Comparison of ENCODE assay signal across 28 cellular contexts in genomic region chr2:43840961-43841360, GRCh38. TPM values are rescaled to one million over a fixed set of nuclear protein-coding genes. Genes with fewer than 3 reads are reported as not detected.
DNase-seq lines count a peak whose midpoint lies in the region; ATAC-seq and TF ChIP-seq lines count a peak whose summit lies in the region.
"Had no signal": no experiment of that assay in that cellular context is flagged by ENCODE, and none has a peak within 500 bp of the region (broad histone marks: within the 10 kb centered on the region; RNA-seq: fewer than 3 reads in every experiment).

No MANE protein-coding gene starts in this region.

- no peak for TF ChIP-seq RAD21 in liver (IDR thresholded peaks at IDR 0.05)

- H3K9me3 ChIP-seq in mammary epithelial cell (replicated peaks; ENCODE audit: insufficient read depth, low read length) (no peaks in the 10 kb centered on the region), liver (ENCODE audit: control insufficient read depth in 4 of 4, low read length in 3 of 4) (no peaks in the 10 kb centered on the region)
- H3K9me3 ChIP-seq: left ventricle myocardium inferior, psoas muscle, transverse colon had no signal

- no peaks in the 10 kb centered on the region for H3K79me2 ChIP-seq in mammary epithelial cell (ENCODE audit: insufficient read depth, low read length)

- H3K9me3 Mint-ChIP-seq in activated CD4-positive, alpha-beta T cell treated with anti-CD3 and anti-CD28 coated beads, Interleukin-2, amount 10 ng/mL, durations not matched to agents 24 days and 14 days: no peaks in the 10 kb centered on the region
- H3K9me3 Mint-ChIP-seq in activated CD8-positive, alpha-beta T cell treated with anti-CD3 and anti-CD28 coated beads, Interleukin-2, amount 10 ng/mL, durations not matched to agents 7 days and 5 days (ENCODE audit: insufficient read depth): no peaks in the 10 kb centered on the region
- H3K9me3 Mint-ChIP-seq: activated naive CD4-positive, alpha-beta T cell treated with anti-CD3 and anti-CD28 coated beads, Interleukin-2, amount 50 U/mL, for 72 hours; CD14-positive monocyte; IgD-negative memory B cell; naive thymus-derived CD4-positive, alpha-beta T cell had no signal

- H3K4me3 ChIP-seq in mammary epithelial cell (replicated peaks in 1 of 3; ENCODE audit: insufficient read depth in 1 of 3, low read depth in 2 of 3, low read length in 3 of 3): no peak overlapping the region
- peak overlapping the region; percentile 30 to 77 (median 58) for H3K4me3 ChIP-seq in liver (ENCODE audit: low read depth in 1 of 3, low read length in 3 of 3)
- H3K4me3 ChIP-seq: left ventricle myocardium inferior, psoas muscle, transverse colon had no signal

- POLR2A ChIA-PET in activated CD8-positive, alpha-beta T cell treated with anti-CD3 and anti-CD28 coated beads, Interleukin-2, amount 10 ng/mL, durations not matched to agents 7 days and 5 days (lab: Charles Lee): no interaction called here

- H3K9ac ChIP-seq in mammary epithelial cell (ENCODE audit: insufficient read depth, low read length) (no peak overlapping the region), liver (ENCODE audit: low read depth in 1 of 2, low read length in 2 of 2) (peak overlapping the region; percentile 76 to 99)

- H3K4me1 ChIP-seq in mammary epithelial cell (ENCODE audit: insufficient read depth, low read length): no peaks in the 10 kb centered on the region
- H3K4me1 ChIP-seq in liver (ENCODE audit: control insufficient read depth in 4 of 4, insufficient read depth in 4 of 4, low read length in 3 of 4): peaks cover 4 to 77% (median 55%) of the 10 kb centered on the region in 4 donors
- H3K4me1 ChIP-seq: left ventricle myocardium inferior, psoas muscle, transverse colon had no signal

- no peaks in the 10 kb centered on the region for H4K20me1 ChIP-seq in mammary epithelial cell (ENCODE audit: insufficient read depth, low read length)

- no peak overlapping the region for H3K4me2 ChIP-seq in mammary epithelial cell (ENCODE audit: insufficient read depth, low read depth, low read length)

- peak; percentile 44 for DNase-seq in activated CD4-positive, alpha-beta T cell treated with anti-CD3 and anti-CD28 coated beads, Interleukin-2, amount 10 ng/mL, durations not matched to agents 24 days and 14 days
- DNase-seq in activated CD4-positive, alpha-beta T cell treated with anti-CD3 and anti-CD28 coated beads, Interleukin-2, amount 50 U/mL, for 1 hour: no peak
- DNase-seq in mammary epithelial cell: peak; percentile 20
- DNase-seq in stimulated activated CD4-positive, alpha-beta T cell treated with anti-CD3 and anti-CD28 coated beads, Interleukin-4, amount 100 ng/mL, for 4 hours: no peak
- DNase-seq in Right ventricle myocardium superior: no peak
- DNase-seq in SW 1271 (lab: John Stamatoyannopoulos, UW): no peak
- no peak for DNase-seq in activated CD8-positive, alpha-beta T cell treated with anti-CD3 and anti-CD28 coated beads, Interleukin-2, amount 10 ng/mL, durations not matched to agents 7 days and 5 days
- DNase-seq: activated effector memory CD4-positive, alpha-beta T cell treated with Interleukin-2 at 50 U/mL for 16 hours; glutamatergic neuron; left ventricle myocardium inferior; naive thymus-derived CD4-positive, alpha-beta T cell; NCI-H1048; NCI-H1694; NCI-H446 treated with DMSO at 0.1 percent for 48 hours; NCI-H774; occipital lobe; psoas muscle; stimulated activated CD4-positive, alpha-beta T cell treated with anti-CD3 and anti-CD28 coated beads, Interleukin-4, amount 100 ng/mL, for 24 hours; transverse colon had no signal

- H2AFZ ChIP-seq in mammary epithelial cell (ENCODE audit: low read depth, low read length): no peak overlapping the region

- TF ChIP-seq CTCF in mammary epithelial cell (conservative IDR thresholded peaks at IDR 0.05 in 1 of 2, IDR thresholded peaks at IDR 0.05 in 1 of 2; ENCODE audit: extremely low read depth in 1 of 2, insufficient read depth in 1 of 2, low read depth in 1 of 2, low read length in 2 of 2) (no peak), liver (IDR thresholded peaks at IDR 0.05; ENCODE audit: low read depth, low read length, missing input control) (no peak)

- in situ Hi-C loops in mammary epithelial cell (cut with MboI; ENCODE audit: low sequenced_read_pairs in 2 of 2): no loop called here

- no peak overlapping the region for H3K27ac ChIP-seq in mammary epithelial cell (ENCODE audit: insufficient read depth, low read depth, low read length)
- peak overlapping the region; percentile 85 to 89 for H3K27ac ChIP-seq in liver (ENCODE audit: low read depth in 1 of 2, low read length in 2 of 2)
- H3K27ac ChIP-seq: 22Rv1, left ventricle myocardium inferior, psoas muscle, transverse colon had no signal

- H3K36me3 Mint-ChIP-seq in activated CD4-positive, alpha-beta T cell treated with anti-CD3 and anti-CD28 coated beads, Interleukin-2, amount 10 ng/mL, durations not matched to agents 24 days and 14 days (ENCODE audit: low read depth): no peaks in the 10 kb centered on the region
- H3K36me3 Mint-ChIP-seq in activated CD8-positive, alpha-beta T cell treated with anti-CD3 and anti-CD28 coated beads, Interleukin-2, amount 10 ng/mL, durations not matched to agents 7 days and 5 days (ENCODE audit: low read depth): no peaks in the 10 kb centered on the region
- H3K36me3 Mint-ChIP-seq: activated naive CD4-positive, alpha-beta T cell treated with anti-CD3 and anti-CD28 coated beads, Interleukin-2, amount 50 U/mL, for 72 hours; CD14-positive monocyte; IgD-negative memory B cell; naive thymus-derived CD4-positive, alpha-beta T cell had no signal

- H3K27me3 ChIP-seq in mammary epithelial cell (ENCODE audit: insufficient read depth, low read length): peaks cover 2% of the 10 kb centered on the region
- no peaks in the 10 kb centered on the region for H3K27me3 ChIP-seq in liver (ENCODE audit: control insufficient read depth in 4 of 4, insufficient read depth in 4 of 4, low read length in 3 of 4)
- H3K27me3 ChIP-seq: transverse colon had no signal

- H3K4me3 Mint-ChIP-seq in activated CD4-positive, alpha-beta T cell treated with anti-CD3 and anti-CD28 coated beads, Interleukin-2, amount 10 ng/mL, durations not matched to agents 24 days and 14 days: no peak overlapping the region
- H3K4me3 Mint-ChIP-seq in activated CD8-positive, alpha-beta T cell treated with anti-CD3 and anti-CD28 coated beads, Interleukin-2, amount 10 ng/mL, durations not matched to agents 7 days and 5 days: no peak overlapping the region
- H3K4me3 Mint-ChIP-seq: CD14-positive monocyte; IgD-negative memory B cell; naive thymus-derived CD4-positive, alpha-beta T cell had no signal

- no TSS peak for BruUV-seq in mammary epithelial cell (replicated peaks; lab: Mats Ljungman, UMichigan)

- peaks cover 2% of the 10 kb centered on the region for H3K27me3 Mint-ChIP-seq in activated CD4-positive, alpha-beta T cell treated with anti-CD3 and anti-CD28 coated beads, Interleukin-2, amount 10 ng/mL, durations not matched to agents 24 days and 14 days
- H3K27me3 Mint-ChIP-seq in activated CD8-positive, alpha-beta T cell treated with anti-CD3 and anti-CD28 coated beads, Interleukin-2, amount 10 ng/mL, durations not matched to agents 7 days and 5 days (ENCODE audit: low read depth): peaks cover 3% of the 10 kb centered on the region

- intact Hi-C loops in activated CD4-positive, alpha-beta T cell treated with anti-CD3 and anti-CD28 coated beads, Interleukin-2, amount 10 ng/mL, durations not matched to agents 24 days and 14 days (cut with micrococcal nuclease): no loop called here
- intact Hi-C loops in mammary epithelial cell (cut with micrococcal nuclease): no loop called here
- intact Hi-C loops in Right ventricle myocardium superior (cut with DNase I): no loop called here

- H3K36me3 ChIP-seq in mammary epithelial cell (ENCODE audit: insufficient read depth, low read length) (no peaks in the 10 kb centered on the region), liver (ENCODE audit: control insufficient read depth in 4 of 4, insufficient read depth in 3 of 4, low read depth in 1 of 4, low read length in 3 of 4) (peaks cover 0 to 5% (median under 1%) of the 10 kb centered on the region in 4 donors)
- H3K36me3 ChIP-seq: left ventricle myocardium inferior, transverse colon had no signal

- no peaks in the 10 kb centered on the region for H3K4me1 Mint-ChIP-seq in activated CD4-positive, alpha-beta T cell treated with anti-CD3 and anti-CD28 coated beads, Interleukin-2, amount 10 ng/mL, durations not matched to agents 24 days and 14 days
- H3K4me1 Mint-ChIP-seq in activated CD8-positive, alpha-beta T cell treated with anti-CD3 and anti-CD28 coated beads, Interleukin-2, amount 10 ng/mL, durations not matched to agents 7 days and 5 days (ENCODE audit: low read depth): no peaks in the 10 kb centered on the region
- H3K4me1 Mint-ChIP-seq: CD14-positive monocyte, IgD-negative memory B cell had no signal

- H3K27ac Mint-ChIP-seq in activated CD4-positive, alpha-beta T cell treated with anti-CD3 and anti-CD28 coated beads, Interleukin-2, amount 10 ng/mL, durations not matched to agents 24 days and 14 days: no peak overlapping the region
- H3K27ac Mint-ChIP-seq in activated CD8-positive, alpha-beta T cell treated with anti-CD3 and anti-CD28 coated beads, Interleukin-2, amount 10 ng/mL, durations not matched to agents 7 days and 5 days: no peak overlapping the region
- H3K27ac Mint-ChIP-seq: activated naive CD4-positive, alpha-beta T cell treated with anti-CD3 and anti-CD28 coated beads, Interleukin-2, amount 50 U/mL, for 72 hours; CD14-positive monocyte; IgD-negative memory B cell had no signal

- ATAC-seq in Right ventricle myocardium superior (ENCODE audit: poor library complexity): no peak
- no peak for ATAC-seq in activated CD8-positive, alpha-beta T cell treated with anti-CD3 and anti-CD28 coated beads, Interleukin-2, amount 10 ng/mL, durations not matched to agents 7 days and 5 days
- ATAC-seq: activated naive CD4-positive, alpha-beta T cell treated with anti-CD3 and anti-CD28 coated beads, Interleukin-2, amount 50 U/mL, for 72 hours; naive thymus-derived CD4-positive, alpha-beta T cell; Panc1; psoas muscle had no signal

- dilution Hi-C loops in mammary epithelial cell (cut with HindIII; ENCODE audit: low sequenced_read_pairs): no loop called here

- 10% methylated on average over 5 of the region's 5 CpGs for WGBS in mammary epithelial cell (ENCODE audit: low coverage, missing lambda C conversion rate)
- WGBS in liver: 43% methylated on average over 5 of the region's 5 CpGs

- CTCF ChIA-PET in mammary epithelial cell (lab: Charles Lee; ENCODE audit: low non-redundant PET): no interaction called here
- CTCF ChIA-PET in activated CD8-positive, alpha-beta T cell treated with anti-CD3 and anti-CD28 coated beads, Interleukin-2, amount 10 ng/mL, durations not matched to agents 7 days and 5 days (lab: Charles Lee): no interaction called here

RNA-seq across cellular contexts. Expression of gene ABCG8, which starts 2.2 kb away (rescaled TPM):
- total RNA-seq in activated CD4-positive, alpha-beta T cell treated with anti-CD3 and anti-CD28 coated beads, Interleukin-2, amount 10 ng/mL, durations not matched to agents 24 days and 14 days: not detected in 2 replicates
- total RNA-seq in mammary epithelial cell (not detected), liver (10 to 100 TPM; 16.8 to 81.2 TPM), Right ventricle myocardium superior (0.11 TPM)
- polyA plus RNA-seq in mammary epithelial cell (not detected), liver (10 to 100 TPM; 28.1 to 46.9 TPM)
- not detected for polyA minus RNA-seq in mammary epithelial cell
- not detected for total RNA-seq in activated CD8-positive, alpha-beta T cell treated with anti-CD3 and anti-CD28 coated beads, Interleukin-2, amount 10 ng/mL, durations not matched to agents 7 days and 5 days
- total RNA-seq: activated naive CD4-positive, alpha-beta T cell treated with anti-CD3 and anti-CD28 coated beads, Interleukin-2, amount 50 U/mL, for 72 hours; Daoy; epithelial cell of proximal tubule; left ventricle myocardium inferior; naive thymus-derived CD4-positive, alpha-beta T cell; psoas muscle had no signal
- polyA plus RNA-seq: CD14-positive monocyte, IgD-negative memory B cell had no signal

RNA-seq across cellular contexts. Expression of gene ABCG5, which starts 2.3 kb away (rescaled TPM):
- total RNA-seq in activated CD4-positive, alpha-beta T cell treated with anti-CD3 and anti-CD28 coated beads, Interleukin-2, amount 10 ng/mL, durations not matched to agents 24 days and 14 days: not detected in 2 replicates
- total RNA-seq in mammary epithelial cell (not detected), liver (10 to 100 TPM; 15.4 to 58.3 TPM), Right ventricle myocardium superior (not detected)
- polyA plus RNA-seq in mammary epithelial cell (not detected), liver (10 to 100 TPM; 18.7 to 63.8 TPM)
- not detected for polyA minus RNA-seq in mammary epithelial cell
- not detected for total RNA-seq in activated CD8-positive, alpha-beta T cell treated with anti-CD3 and anti-CD28 coated beads, Interleukin-2, amount 10 ng/mL, durations not matched to agents 7 days and 5 days
- total RNA-seq: activated naive CD4-positive, alpha-beta T cell treated with anti-CD3 and anti-CD28 coated beads, Interleukin-2, amount 50 U/mL, for 72 hours; Daoy; epithelial cell of proximal tubule; left ventricle myocardium inferior; naive thymus-derived CD4-positive, alpha-beta T cell; psoas muscle; subcutaneous adipose tissue; transverse colon had no signal
- polyA plus RNA-seq: CD14-positive monocyte; IgD-negative memory B cell; naive thymus-derived CD4-positive, alpha-beta T cell had no signal

Comparison
In these comparisons a context has a peak if more than half of its experiments do, and no peak if none do; other contexts are left out.
1. DNase-seq: peak in activated CD4-positive, alpha-beta T cell treated with anti-CD3 and anti-CD28 coated beads, Interleukin-2, amount 10 ng/mL, durations not matched to agents 24 days and 14 days (single experiment) and mammary epithelial cell (single experiment); none in activated CD4-positive, alpha-beta T cell treated with anti-CD3 and anti-CD28 coated beads, Interleukin-2, amount 50 U/mL, for 1 hour (single experiment), stimulated activated CD4-positive, alpha-beta T cell treated with anti-CD3 and anti-CD28 coated beads, Interleukin-4, amount 100 ng/mL, for 4 hours (0 of 2), Right ventricle myocardium superior (single experiment), SW 1271 (0 of 2) and activated CD8-positive, alpha-beta T cell treated with anti-CD3 and anti-CD28 coated beads, Interleukin-2, amount 10 ng/mL, durations not matched to agents 7 days and 5 days (single experiment).
2. H3K4me3 ChIP-seq: peak in liver (3 of 3); none in mammary epithelial cell (0 of 3).
3. RNA of gene ABCG8, which starts 2.2 kb away (total RNA-seq): 16.8 to 81.2 TPM in liver; 0.11 TPM in Right ventricle myocardium superior (single experiment), not detected in activated CD4-positive, alpha-beta T cell treated with anti-CD3 and anti-CD28 coated beads, Interleukin-2, amount 10 ng/mL, durations not matched to agents 24 days and 14 days, not detected in mammary epithelial cell and not detected in activated CD8-positive, alpha-beta T cell treated with anti-CD3 and anti-CD28 coated beads, Interleukin-2, amount 10 ng/mL, durations not matched to agents 7 days and 5 days; every median in the first group is over 10 times any median in the second.
4. RNA of gene ABCG5, which starts 2.3 kb away (total RNA-seq): 15.4 to 58.3 TPM in liver; not detected in Right ventricle myocardium superior (single experiment), not detected in activated CD4-positive, alpha-beta T cell treated with anti-CD3 and anti-CD28 coated beads, Interleukin-2, amount 10 ng/mL, durations not matched to agents 24 days and 14 days, not detected in mammary epithelial cell and not detected in activated CD8-positive, alpha-beta T cell treated with anti-CD3 and anti-CD28 coated beads, Interleukin-2, amount 10 ng/mL, durations not matched to agents 7 days and 5 days; every median in the first group is over 10 times any median in the second.